9 cellular contexts compared by ENCODE assay signal in genomic region chr11:2092956-2093412, GRCh38. TPM values are rescaled to one million over a fixed set of nuclear protein-coding genes. Genes with fewer than 3 reads are reported as not detected.
DNase-seq lines count a peak whose midpoint lies in the region; ATAC-seq and TF ChIP-seq lines count a peak whose summit lies in the region.
"Had no signal": no experiment of that assay in that cellular context is flagged by ENCODE, and none has a peak within 500 bp of the region (broad histone marks: within the 10 kb centered on the region; RNA-seq: fewer than 3 reads in every experiment).

No MANE protein-coding gene starts in this region.

- no peaks in the 10 kb centered on the region for H3K36me3 ChIP-seq in heart right ventricle

- WGBS in heart right ventricle, 2 donors = 35 to 39% methylated on average over 10 of the region's 10 CpGs

- peaks cover 6% of the 10 kb centered on the region for H3K27me3 Mint-ChIP-seq in activated T-cell treated with anti-CD3 and anti-CD28 coated beads, Interleukin-2, amount 50 U/mL, for 4 hours (ENCODE audit: low read depth)
- H3K27me3 Mint-ChIP-seq in WTC11 (ENCODE audit: low read depth) = peaks cover 4% of the 10 kb centered on the region

- peaks cover 12 to 41% (median 32%) of the 10 kb centered on the region in 9 donors for H3K4me1 ChIP-seq in heart right ventricle
- H3K4me1 ChIP-seq: parathyroid adenoma had no signal

- CTCF ChIA-PET in WTC11 (lab: Charles Lee) = interaction anchor here (0.6 to 2.0 kb wide), 3 partner anchors 55 to 63 kb away, joined by 3 to 11 read pairs (median 3); no protein-coding TSS in a partner anchor

- in situ Hi-C loops in Caki2 (cut with HindIII; ENCODE audit: low pct_unique_long_range_greater_than_20kb, low sequenced_read_pairs) = no loop called here

- ATAC-seq in activated T-cell treated with anti-CD3 and anti-CD28 coated beads, Interleukin-2, amount 50 U/mL, for 4 hours = peak; percentile 19 to 33
- ATAC-seq in heart right ventricle (peak; percentile 37 to 88 (median 74)), HG02763 (IDR thresholded peaks at IDR 0.05; ENCODE audit: unreplicated experiment) (no peak), WTC11 (no peak)

- H3K4me3 ChIP-seq in heart right ventricle = no peak overlapping the region

- no peak overlapping the region for H3K27ac Mint-ChIP-seq in WTC11

- H3K4me3 Mint-ChIP-seq in activated T-cell treated with anti-CD3 and anti-CD28 coated beads, Interleukin-2, amount 50 U/mL, for 4 hours = no peak overlapping the region
- H3K4me3 Mint-ChIP-seq in WTC11 = no peak overlapping the region

- H3K27me3 ChIP-seq in heart right ventricle = no peaks in the 10 kb centered on the region

- H3K4me1 Mint-ChIP-seq in activated T-cell treated with anti-CD3 and anti-CD28 coated beads, Interleukin-2, amount 50 U/mL, for 4 hours (ENCODE audit: low read depth) = peaks cover 9% of the 10 kb centered on the region
- H3K4me1 Mint-ChIP-seq in WTC11 = peaks cover 12% of the 10 kb centered on the region

- no peaks in the 10 kb centered on the region for H3K9me3 Mint-ChIP-seq in activated T-cell treated with anti-CD3 and anti-CD28 coated beads, Interleukin-2, amount 50 U/mL, for 4 hours
- H3K9me3 Mint-ChIP-seq in WTC11 = no peaks in the 10 kb centered on the region

- POLR2A ChIA-PET in WTC11 (lab: Charles Lee) = no interaction called here

- no peaks in the 10 kb centered on the region for H3K36me3 Mint-ChIP-seq in activated T-cell treated with anti-CD3 and anti-CD28 coated beads, Interleukin-2, amount 50 U/mL, for 4 hours (ENCODE audit: insufficient read depth)
- H3K36me3 Mint-ChIP-seq in WTC11 = no peaks in the 10 kb centered on the region

- intact Hi-C loops in heart right ventricle (cut with DNase I) = loop anchor here in 1 of 10 donors (5.0 to 10.0 kb wide), 2 partner anchors 49 to 1672 kb away; no protein-coding TSS in a partner anchor

- H3K9me3 ChIP-seq in heart right ventricle = no peaks in the 10 kb centered on the region

- H3K27ac ChIP-seq in heart right ventricle = peak overlapping the region in 1 of 10 donors; percentile 27
- H3K27ac ChIP-seq: parathyroid adenoma had no signal

- DNase-seq in Caki2 (ENCODE audit: low read depth) (peak; percentile 31), NCI-H2081 (lab: John Stamatoyannopoulos, UW) (peak; percentile 84 to 93), heart right ventricle (peak; percentile 76 to 86), SKM-1 (lab: John Stamatoyannopoulos, UW; ENCODE audit: unreplicated experiment) (no peak), WTC11 (ENCODE audit: low spot score) (no peak)
- DNase-seq in activated T-cell treated with anti-CD3 and anti-CD28 coated beads, Interleukin-2, amount 50 U/mL, for 4 hours = peak; percentile 33
- DNase-seq in stimulated activated CD8-positive, alpha-beta memory T cell treated with anti-CD3 and anti-CD28 coated beads, Interleukin-12 subunit alpha, Interleukin-12 subunit beta, amount 100 ng/mL, for 4 hours (ENCODE audit: low read depth) = peak; percentile 21

- no peak for TF ChIP-seq CTCF in heart right ventricle (IDR thresholded peaks at IDR 0.05)
- TF ChIP-seq CTCF in WTC11 (IDR thresholded peaks at IDR 0.05) = no peak

TF ChIP-seq in WTC11, 78 proteins besides CTCF, POLR2A, EP300 and RAD21:
- TF ChIP-seq ZNF425 (CRISPR knock-in tag; conservative IDR thresholded peaks at IDR 0.05) (no peak), IRF2 (CRISPR knock-in tag; IDR thresholded peaks at IDR 0.05; ENCODE audit: borderline replicate concordance, low read depth) (no peak), HMGA2 (CRISPR knock-in tag; IDR thresholded peaks at IDR 0.05) (no peak), ZNF263 (CRISPR knock-in tag; IDR thresholded peaks at IDR 0.05; ENCODE audit: low read depth) (no peak), MXD4 (CRISPR knock-in tag; IDR thresholded peaks at IDR 0.05; ENCODE audit: borderline replicate concordance) (no peak), ATF6 (CRISPR knock-in tag; IDR thresholded peaks at IDR 0.05) (no peak), ESRRA (CRISPR knock-in tag; IDR thresholded peaks at IDR 0.05; ENCODE audit: borderline replicate concordance) (no peak), CDX4 (CRISPR knock-in tag; IDR thresholded peaks at IDR 0.05; ENCODE audit: borderline replicate concordance) (no peak), TEAD4 (CRISPR knock-in tag; IDR thresholded peaks at IDR 0.05) (no peak), ZBTB21 (CRISPR knock-in tag; IDR thresholded peaks at IDR 0.05; ENCODE audit: borderline replicate concordance) (no peak), TEAD1 (CRISPR knock-in tag; IDR thresholded peaks at IDR 0.05) (no peak)
- TF ChIP-seq, protein P1, sequence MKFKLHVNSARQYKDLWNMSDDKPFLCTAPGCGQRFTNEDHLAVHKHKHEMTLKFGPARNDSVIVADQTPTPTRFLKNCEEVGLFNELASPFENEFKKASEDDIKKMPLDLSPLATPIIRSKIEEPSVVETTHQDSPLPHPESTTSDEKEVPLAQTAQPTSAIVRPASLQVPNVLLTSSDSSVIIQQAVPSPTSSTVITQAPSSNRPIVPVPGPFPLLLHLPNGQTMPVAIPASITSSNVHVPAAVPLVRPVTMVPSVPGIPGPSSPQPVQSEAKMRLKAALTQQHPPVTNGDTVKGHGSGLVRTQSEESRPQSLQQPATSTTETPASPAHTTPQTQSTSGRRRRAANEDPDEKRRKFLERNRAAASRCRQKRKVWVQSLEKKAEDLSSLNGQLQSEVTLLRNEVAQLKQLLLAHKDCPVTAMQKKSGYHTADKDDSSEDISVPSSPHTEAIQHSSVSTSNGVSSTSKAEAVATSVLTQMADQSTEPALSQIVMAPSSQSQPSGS (CRISPR knock-in tag; IDR thresholded peaks at IDR 0.05; ENCODE audit: borderline replicate concordance, low read depth) = no peak

RNA-seq across cellular contexts. Expression of gene IGF2, which starts 46.2 kb away (rescaled TPM):
- total RNA-seq in Caki2 (2014; rRNA removed; shearing (Covaris generic); ENCODE audit: low replicate concordance) = 2.3 and 5.6 TPM in 2 replicates
- total RNA-seq in activated T-cell treated with anti-CD3 and anti-CD28 coated beads, Interleukin-2, amount 50 U/mL, for 4 hours = 10 to 100 TPM in 1 of 3 donors, 1 to 10 TPM in 2; 4.6 to 12.5 (median 5.7) TPM
- total RNA-seq in heart right ventricle (100 to 1,000 TPM in 3 of 10 donors, 10 to 100 TPM in 7; 68.8 to 195 (median 81.6) TPM), WTC11 (2021) (1.5 to 2.7 TPM (median 2.6 TPM) in 3 replicates)
- 10 to 100 TPM; 36.0 to 85.9 TPM for polyA plus RNA-seq in heart right ventricle

Comparison
In these comparisons a context has a peak if more than half of its experiments do, and no peak if none do; other contexts are left out.
1. DNase-seq: peak in Caki2 (single experiment), NCI-H2081 (2 of 2), activated T-cell treated with anti-CD3 and anti-CD28 coated beads, Interleukin-2, amount 50 U/mL, for 4 hours (single experiment), heart right ventricle (2 of 2) and stimulated activated CD8-positive, alpha-beta memory T cell treated with anti-CD3 and anti-CD28 coated beads, Interleukin-12 subunit alpha, Interleukin-12 subunit beta, amount 100 ng/mL, for 4 hours (single experiment); none in SKM-1 (single experiment) and WTC11 (single experiment).
2. ATAC-seq: peak in activated T-cell treated with anti-CD3 and anti-CD28 coated beads, Interleukin-2, amount 50 U/mL, for 4 hours (2 of 2) and heart right ventricle (8 of 8); none in HG02763 (single experiment) and WTC11 (single experiment).
3. RNA of gene IGF2, which starts 46.2 kb away (total RNA-seq): 68.8 to 195 TPM in heart right ventricle; 4.6 to 12.5 TPM in activated T-cell treated with anti-CD3 and anti-CD28 coated beads, Interleukin-2, amount 50 U/mL, for 4 hours, 2.3 to 5.6 TPM in Caki2 and 1.5 to 2.7 TPM in WTC11; every median in the first group is over 4 times any median in the second.